In genomic region chr5:77210091-77211012, GRCh38 we compare ENCODE assay signal across 8 cellular contexts. TPM values are rescaled to one million over a fixed set of nuclear protein-coding genes. Genes with fewer than 3 reads are reported as not detected.
DNase-seq lines count a peak whose midpoint lies in the region; ATAC-seq and TF ChIP-seq lines count a peak whose summit lies in the region.

Gene PDE8B (plus strand): TSS chr5:77210680. CDS start chr5:77210926, 246 bp downstream.

- H3K36me3 ChIP-seq in mammary epithelial cell (ENCODE audit: insufficient read depth, low read length) (no peaks in the 10 kb centered on the region), lung (ENCODE audit: control insufficient read depth in 2 of 2, insufficient read depth in 2 of 2, low read length in 2 of 2) (no peaks in the 10 kb centered on the region), testis (ENCODE audit: low read depth, missing control alignments) (no peaks in the 10 kb centered on the region)

- intact Hi-C loops in mammary epithelial cell (cut with micrococcal nuclease) = no loop called here
- intact Hi-C loops in testis (cut with DNase I; ENCODE audit: low total_unique reads) = no loop called here

- peak within 1 kb of the TSS; percentile 30 for H3K4me3 ChIP-seq in AG10803 (ENCODE audit: low read length)
- H3K4me3 ChIP-seq in mammary epithelial cell (replicated peaks in 1 of 3; ENCODE audit: insufficient read depth in 1 of 3, low read depth in 2 of 3, low read length in 3 of 3) = peak within 1 kb of the TSS in 1 of 3 experiments; percentile 34
- peak within 1 kb of the TSS; percentile 65 for H3K4me3 ChIP-seq in lung
- H3K4me3 ChIP-seq in testis = peak within 1 kb of the TSS; percentile 43 to 56

- WGBS in mammary epithelial cell (ENCODE audit: low coverage, missing lambda C conversion rate) = 83% methylated on average over 1 of the region's 116 CpGs
- WGBS in lung, 2 donors = 2% methylated on average over 53 to 116 of the region's 116 CpGs
- 2% methylated on average over 26 to 109 of the region's 116 CpGs for WGBS in testis, 2 donors

- dilution Hi-C loops in mammary epithelial cell (cut with HindIII; ENCODE audit: low sequenced_read_pairs) = no loop called here

- H2AFZ ChIP-seq in mammary epithelial cell (ENCODE audit: low read depth, low read length) = peak within 1 kb of the TSS; percentile 20

- peaks cover 51% of the 10 kb centered on the region for H3K27me3 ChIP-seq in mammary epithelial cell (ENCODE audit: insufficient read depth, low read length)
- peaks cover 3% of the 10 kb centered on the region for H3K27me3 ChIP-seq in lung (ENCODE audit: control insufficient read depth, insufficient read depth)
- no peaks in the 10 kb centered on the region for H3K27me3 ChIP-seq in testis

- peak within 1 kb of the TSS; percentile 68 for H3K4me2 ChIP-seq in mammary epithelial cell (ENCODE audit: insufficient read depth, low read depth, low read length)

- BruUV-seq in mammary epithelial cell (replicated peaks; lab: Mats Ljungman, UMichigan) = no TSS peak

- no peaks in the 10 kb centered on the region for H3K9me3 ChIP-seq in mammary epithelial cell (replicated peaks; ENCODE audit: insufficient read depth, low read length)
- no peaks in the 10 kb centered on the region for H3K9me3 ChIP-seq in lung (ENCODE audit: control insufficient read depth in 2 of 2, insufficient read depth in 1 of 2, low read length in 1 of 2)
- no peaks in the 10 kb centered on the region for H3K9me3 ChIP-seq in testis

- no peaks in the 10 kb centered on the region for H3K9me3 Mint-ChIP-seq in HFFc6

- H3K4me3 Mint-ChIP-seq in HFFc6 = peak within 1 kb of the TSS; percentile 74

- peaks cover 5% of the 10 kb centered on the region; the same call in 1 of the 2 replicates for H3K4me1 Mint-ChIP-seq in HFFc6 (ENCODE audit: low read depth)

- no peak within 1 kb of the TSS for H3K9ac ChIP-seq in mammary epithelial cell (ENCODE audit: insufficient read depth, low read length)

- no peaks in the 10 kb centered on the region for H3K79me2 ChIP-seq in mammary epithelial cell (ENCODE audit: insufficient read depth, low read length)

- H3K27ac ChIP-seq in mammary epithelial cell (ENCODE audit: insufficient read depth, low read depth, low read length) (no peak within 1 kb of the TSS), lung (ENCODE audit: low read depth in 1 of 2, low read length in 1 of 2) (peak within 1 kb of the TSS in 1 of 2 donors; percentile 26), testis (no peak within 1 kb of the TSS)

- H3K4me1 ChIP-seq in mammary epithelial cell (ENCODE audit: insufficient read depth, low read length) = peaks cover 5% of the 10 kb centered on the region
- H3K4me1 ChIP-seq in lung (ENCODE audit: control insufficient read depth in 2 of 2, insufficient read depth in 2 of 2, low read length in 2 of 2) = peaks cover 0 to 9% of the 10 kb centered on the region in 2 donors
- no peaks in the 10 kb centered on the region for H3K4me1 ChIP-seq in testis

- H3K27ac Mint-ChIP-seq in HFFc6 = no peak within 1 kb of the TSS

- peaks cover 44% of the 10 kb centered on the region for H3K27me3 Mint-ChIP-seq in HFFc6 (ENCODE audit: insufficient read depth)

- no peak for TF ChIP-seq CTCF in AG10803 (conservative IDR thresholded peaks at IDR 0.05; ENCODE audit: low read length)
- TF ChIP-seq CTCF in HFFc6 (IDR thresholded peaks at IDR 0.05) = no peak
- no peak for TF ChIP-seq CTCF in mammary epithelial cell (conservative IDR thresholded peaks at IDR 0.05 in 1 of 2, IDR thresholded peaks at IDR 0.05 in 1 of 2; ENCODE audit: extremely low read depth in 1 of 2, insufficient read depth in 1 of 2, low read depth in 1 of 2, low read length in 2 of 2)
- no peak for TF ChIP-seq CTCF in lung (IDR thresholded peaks at IDR 0.05; ENCODE audit: control extremely low read depth, extremely low read depth)
- no peak for TF ChIP-seq CTCF in testis (IDR thresholded peaks at IDR 0.05)

- in situ Hi-C loops in mammary epithelial cell (cut with MboI; ENCODE audit: low sequenced_read_pairs in 2 of 2) = no loop called here

- ATAC-seq in lung (ENCODE audit: insufficient read depth, low FRiP score) (peak; percentile 13), GM19463 (IDR thresholded peaks at IDR 0.05; ENCODE audit: unreplicated experiment) (no peak), HG02852 (IDR thresholded peaks at IDR 0.05; ENCODE audit: unreplicated experiment) (no peak), GM18861 (IDR thresholded peaks at IDR 0.05; ENCODE audit: unreplicated experiment) (no peak)

- no peak for DNase-seq in AG10803 (ENCODE audit: low read depth)
- no peak for DNase-seq in HFFc6
- no peak for DNase-seq in mammary epithelial cell
- DNase-seq in lung (ENCODE audit: low spot score) = no peak
- peak; percentile 18 for DNase-seq in testis

- no peak for TF ChIP-seq POLR2A in testis (IDR thresholded peaks at IDR 0.05)

- no peaks in the 10 kb centered on the region for H4K20me1 ChIP-seq in mammary epithelial cell (ENCODE audit: insufficient read depth, low read length)

- H3K36me3 Mint-ChIP-seq in HFFc6 (ENCODE audit: low read depth) = peaks cover 8% of the 10 kb centered on the region

- CTCF ChIA-PET in mammary epithelial cell (lab: Charles Lee; ENCODE audit: low non-redundant PET) = no interaction called here

RNA-seq across cellular contexts. Expression of gene PDE8B, which starts in this region (rescaled TPM):
- total RNA-seq in HFFc6 (2021; fragmentation: NEBNext Ultra II Directional; extraction: Animal tissue kit (Norgen Biotek cat#: 25700)) = under 1 TPM in 1 of 6 experiments, not detected in 5; 0.14 TPM
- not detected for total RNA-seq in mammary epithelial cell
- not detected for polyA plus RNA-seq in mammary epithelial cell
- polyA minus RNA-seq in mammary epithelial cell = not detected
- total RNA-seq in lung = 10 to 100 TPM in 1 of 2 donors, 1 to 10 TPM in 1; 2.3 to 10.6 TPM
- 1 to 10 TPM; 1.6 to 1.8 TPM for polyA plus RNA-seq in lung
- total RNA-seq in testis = 1 to 10 TPM; 2.0 to 7.2 TPM
- polyA plus RNA-seq in testis (ENCODE audit: insufficient read depth, low read depth, low replicate concordance) = 5.8 TPM
